In the genomic region with DNA sequence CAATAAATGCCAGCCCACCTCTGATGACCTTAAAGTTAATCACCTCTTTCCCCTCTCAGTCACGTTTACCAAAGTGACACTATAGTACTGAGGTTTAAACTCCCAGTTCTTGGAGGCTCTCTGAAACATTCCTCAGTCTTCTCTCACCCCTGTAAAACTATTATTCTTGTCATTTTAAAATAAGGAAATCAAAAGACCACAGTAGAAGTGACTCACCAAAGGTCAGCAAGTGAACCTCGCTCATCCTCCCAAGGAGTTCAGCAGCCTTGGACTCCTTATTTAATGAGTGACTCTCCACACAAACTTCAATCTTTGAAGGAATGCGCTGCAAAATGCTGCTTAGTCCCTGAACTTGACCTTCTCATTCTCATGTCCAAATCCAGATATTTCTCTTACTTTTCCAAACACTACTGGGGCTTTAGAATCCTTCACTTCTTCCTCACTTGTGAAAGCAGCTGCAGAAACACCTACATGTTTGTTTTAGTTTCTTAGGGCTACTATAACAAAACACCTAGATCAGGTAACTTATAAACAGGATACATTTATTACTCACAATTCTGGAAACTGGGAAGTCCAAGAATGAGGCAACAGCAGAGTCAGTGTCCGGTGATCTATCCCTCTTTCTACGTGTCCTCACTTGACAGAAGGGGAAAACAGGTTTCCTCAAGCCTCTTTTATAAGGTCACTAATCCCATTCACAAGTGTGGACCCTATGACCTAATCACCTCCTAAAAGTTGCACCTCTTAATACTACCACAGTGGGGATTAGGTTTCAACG, we compare ENCODE assay signal across 15 cellular contexts.
DNase-seq lines count a peak whose midpoint lies in the region; ATAC-seq and TF ChIP-seq lines count a peak whose summit lies in the region.
"Had no signal": no experiment of that assay in that cellular context is flagged by ENCODE, and none has a peak within 500 bp of the region (broad histone marks: within the 10 kb centered on the region; RNA-seq: fewer than 3 reads in every experiment).

No MANE protein-coding gene starts in this region.

- no peak for TF ChIP-seq CTCF in HFFc6 (IDR thresholded peaks at IDR 0.05)
- no peak for TF ChIP-seq CTCF in foreskin fibroblast (IDR thresholded peaks at IDR 0.05; ENCODE audit: low read depth, low read length)
- TF ChIP-seq CTCF in OCI-LY7 (conservative IDR thresholded peaks at IDR 0.05; ENCODE audit: low read length), result no peak

- intact Hi-C loops in OCI-LY7 (cut with micrococcal nuclease; ENCODE audit: unreplicated experiment), result no loop called here

- peak overlapping the region; percentile 81 for H3K27ac Mint-ChIP-seq in HFFc6
- H3K27ac Mint-ChIP-seq: T-cell had no signal

- peaks cover 47% of the 10 kb centered on the region for H3K4me1 Mint-ChIP-seq in HFFc6 (ENCODE audit: low read depth)

- no CpG with 5 or more reads among the region's 6 CpGs for WGBS in mesendoderm (ENCODE audit: extremely low coverage, insufficient coverage, low lambda C conversion rate)

- no peak overlapping the region for H2BK15ac ChIP-seq in mesendoderm (replicated peaks; ENCODE audit: low read depth)

- CTCF ChIA-PET in OCI-LY7 (lab: Charles Lee; ENCODE audit: unreplicated experiment), result no interaction called here

- H2BK5ac ChIP-seq in mesendoderm (ENCODE audit: low read length), result no peak overlapping the region

- no peaks in the 10 kb centered on the region for H4K20me1 ChIP-seq in OCI-LY7 (ENCODE audit: insufficient read depth, low read length)

- H3K9ac ChIP-seq in adipocyte (ENCODE audit: low read length) (peak overlapping the region; percentile 15), mesendoderm (ENCODE audit: low read length) (no peak overlapping the region)

- peak overlapping the region; percentile 5 for H3K4me3 ChIP-seq in adipocyte (ENCODE audit: low read length)
- no peak overlapping the region for H3K4me3 ChIP-seq in foreskin fibroblast (ENCODE audit: low read depth in 1 of 2, low read length in 2 of 2)
- H3K4me3 ChIP-seq in mesendoderm (ENCODE audit: low read length), result no peak overlapping the region
- no peak overlapping the region for H3K4me3 ChIP-seq in OCI-LY7 (ENCODE audit: low read depth, low read length, poor library complexity, severe bottlenecking)
- H3K4me3 ChIP-seq: spleen, upper lobe of left lung had no signal

- no peak overlapping the region for H3K56ac ChIP-seq in mesendoderm (ENCODE audit: low read length)

- no peak overlapping the region for H3K18ac ChIP-seq in mesendoderm (ENCODE audit: low read length)

- no peak overlapping the region for H2AK5ac ChIP-seq in mesendoderm (ENCODE audit: low read length)

- peaks cover 19% of the 10 kb centered on the region for H3K4me1 ChIP-seq in adipocyte (ENCODE audit: control insufficient read depth, insufficient read depth, low read length)
- no peaks in the 10 kb centered on the region for H3K4me1 ChIP-seq in mesendoderm (ENCODE audit: control insufficient read depth, low read depth, low read length)
- H3K4me1 ChIP-seq in OCI-LY7 (ENCODE audit: insufficient read depth, low read length, poor library complexity, severe bottlenecking), result no peaks in the 10 kb centered on the region
- H3K4me1 ChIP-seq: upper lobe of left lung had no signal

- no peak for ATAC-seq in HG02840 (IDR thresholded peaks at IDR 0.05; ENCODE audit: low FRiP score, unreplicated experiment)
- ATAC-seq: natural killer cell treated with Interleukin-12 subunit alpha and Interleukin-12 subunit beta and Interleukin-15 and Interleukin-18, amount 100 ng/mL, for 72 hours; T-cell had no signal

- DNase-seq in HFFc6 (peak; percentile 86), adipocyte (ENCODE audit: low read depth) (peak; percentile 58), foreskin fibroblast (peak; percentile 82 to 90), smooth muscle cell of the brain vasculature (ENCODE audit: low read depth, low spot score) (peak; percentile 29), medulla oblongata (ENCODE audit: extremely low spot score) (no peak), mesendoderm (no peak), OCI-LY7 (ENCODE audit: low spot score) (no peak)
- DNase-seq: activated CD4-positive, alpha-beta T cell treated with anti-CD3 and anti-CD28 coated beads for 4 hours; GOT3; NCI-H2029; spleen; T-cell; upper lobe of left lung had no signal

- peak overlapping the region; percentile 65 for H3K4me3 Mint-ChIP-seq in HFFc6
- H3K4me3 Mint-ChIP-seq: natural killer cell treated with Interleukin-12 subunit alpha and Interleukin-12 subunit beta and Interleukin-15 and Interleukin-18, amount 100 ng/mL, for 72 hours; T-cell had no signal

- no peak overlapping the region for H4K5ac ChIP-seq in mesendoderm (ENCODE audit: low read length)

- H3K9me2 ChIP-seq in OCI-LY7 (ENCODE audit: insufficient read depth, low read length), result no peaks in the 10 kb centered on the region

- no peaks in the 10 kb centered on the region for H3K9me3 ChIP-seq in adipocyte (ENCODE audit: control insufficient read depth, low read length)
- no peaks in the 10 kb centered on the region for H3K9me3 ChIP-seq in OCI-LY7 (ENCODE audit: low read length)
- H3K9me3 ChIP-seq: upper lobe of left lung had no signal

- H3K79me1 ChIP-seq in mesendoderm (ENCODE audit: low read length), result no peaks in the 10 kb centered on the region

- BruUV-seq in OCI-LY7 (replicated peaks; lab: Mats Ljungman, UMichigan), result no TSS peak

- no peaks in the 10 kb centered on the region for H3K27me3 ChIP-seq in adipocyte (replicated peaks; ENCODE audit: control insufficient read depth, insufficient read depth, low read length)
- H3K27me3 ChIP-seq in mesendoderm (ENCODE audit: insufficient read depth, low read length, poor library complexity), result no peaks in the 10 kb centered on the region
- H3K27me3 ChIP-seq: spleen, upper lobe of left lung had no signal

- H3K36me3 ChIP-seq in adipocyte (ENCODE audit: control insufficient read depth, insufficient read depth, low read length, severe bottlenecking), result no peaks in the 10 kb centered on the region
- H3K36me3 ChIP-seq in mesendoderm (ENCODE audit: control insufficient read depth, insufficient read depth, low read length), result no peaks in the 10 kb centered on the region
- H3K36me3 ChIP-seq in OCI-LY7 (ENCODE audit: insufficient read depth, low read length), result no peaks in the 10 kb centered on the region
- H3K36me3 ChIP-seq: spleen, upper lobe of left lung had no signal

- no peak overlapping the region for H2BK120ac ChIP-seq in mesendoderm (ENCODE audit: low read depth, low read length)

- H3K36me3 Mint-ChIP-seq in HFFc6 (ENCODE audit: low read depth), result no peaks in the 10 kb centered on the region
- H3K36me3 Mint-ChIP-seq: natural killer cell treated with Interleukin-12 subunit alpha and Interleukin-12 subunit beta and Interleukin-15 and Interleukin-18, amount 100 ng/mL, for 72 hours; T-cell had no signal

- H3K4ac ChIP-seq in mesendoderm (ENCODE audit: low read depth, low read length), result no peak overlapping the region

- H4K8ac ChIP-seq in mesendoderm (ENCODE audit: low read depth, low read length), result no peak overlapping the region

- no peaks in the 10 kb centered on the region; the same call in 1 of the 2 replicates for H3K9me3 Mint-ChIP-seq in HFFc6
- H3K9me3 Mint-ChIP-seq: natural killer cell treated with Interleukin-12 subunit alpha and Interleukin-12 subunit beta and Interleukin-15 and Interleukin-18, amount 100 ng/mL, for 72 hours had no signal

- no peaks in the 10 kb centered on the region for H3K79me2 ChIP-seq in mesendoderm (ENCODE audit: control insufficient read depth, insufficient read depth, low read length)
- H3K79me2 ChIP-seq in OCI-LY7 (ENCODE audit: insufficient read depth, low read depth, low read length), result no peaks in the 10 kb centered on the region

- H3K27ac ChIP-seq in mesendoderm (ENCODE audit: low read depth, low read length) (no peak overlapping the region), OCI-LY7 (ENCODE audit: low read depth, low read length, poor library complexity, severe bottlenecking) (no peak overlapping the region)
- H3K27ac ChIP-seq: spleen, upper lobe of left lung had no signal

- POLR2A ChIA-PET in OCI-LY7 (lab: Charles Lee), result no interaction called here

- H2AFZ ChIP-seq in OCI-LY7 (ENCODE audit: low read length), result no peak overlapping the region

- H3K27me3 Mint-ChIP-seq in HFFc6 (ENCODE audit: insufficient read depth), result peaks cover 2% of the 10 kb centered on the region; the same call in 1 of the 2 replicates
- H3K27me3 Mint-ChIP-seq: natural killer cell treated with Interleukin-12 subunit alpha and Interleukin-12 subunit beta and Interleukin-15 and Interleukin-18, amount 100 ng/mL, for 72 hours; T-cell had no signal

- H3K4me2 ChIP-seq in mesendoderm (ENCODE audit: low read length) (no peak overlapping the region), OCI-LY7 (ENCODE audit: low read length) (no peak overlapping the region)

- no peak overlapping the region for H3K23ac ChIP-seq in mesendoderm (ENCODE audit: low read length)

Comparison
In these comparisons a context has a peak if more than half of its experiments do, and no peak if none do; other contexts are left out.
1. DNase-seq: peak in HFFc6 (single experiment), adipocyte (single experiment), foreskin fibroblast (2 of 2) and smooth muscle cell of the brain vasculature (single experiment); none in medulla oblongata (single experiment), mesendoderm (single experiment) and OCI-LY7 (single experiment).